Comparison of ENCODE assay signal across 8 cellular contexts in genomic region chr14:60332046-60332399, GRCh38.
A peak's percentile ranks its signal among the peaks of the same experiment; 100 is the strongest.
DNase-seq lines count a peak whose midpoint lies in the region; ATAC-seq and TF ChIP-seq lines count a peak whose summit lies in the region.

No MANE protein-coding gene starts in this region.

- no peak for DNase-seq in cortex of kidney (lab: John Stamatoyannopoulos, UW)
- DNase-seq in left ventricle myocardium superior, result no peak

- intact Hi-C loops in left ventricle myocardium superior (cut with micrococcal nuclease), result no loop called here

- H3K9me3 Mint-ChIP-seq in brain, result peaks cover 2 to 8% (median 4%) of the 10 kb centered on the region in 5 experiments
- H3K9me3 Mint-ChIP-seq in nephron, result no peaks in the 10 kb centered on the region

- no peaks in the 10 kb centered on the region for H3K36me3 Mint-ChIP-seq in brain
- H3K36me3 Mint-ChIP-seq in nephron (ENCODE audit: low read depth), result no peaks in the 10 kb centered on the region

- no peak for ATAC-seq in HG02970 (IDR thresholded peaks at IDR 0.05; ENCODE audit: low FRiP score, unreplicated experiment)
- ATAC-seq in esophagus mucosa, result no peak
- ATAC-seq in left ventricle myocardium superior, result no peak

- H3K4me1 ChIP-seq in BLaER1 treated with 17β-estradiol and CSF1 and Interleukin-3, amounts not matched to agents 10 nM and 100 nM, result peaks cover 16 to 38% (median 21%) of the 10 kb centered on the region in 10 experiments
- peaks cover 9% of the 10 kb centered on the region for H3K4me1 ChIP-seq in KMS-11 (ENCODE audit: low read depth, poor library complexity, severe bottlenecking)

- peak overlapping the region in 3 of 5 experiments; percentile 41 to 76 (median 64) for H3K27ac Mint-ChIP-seq in brain
- H3K27ac Mint-ChIP-seq in nephron, result peak overlapping the region; percentile 31 to 77 (median 53)

- peak overlapping the region in 3 of 11 experiments; percentile 41 to 70 (median 62); a peak in 3 of 22 replicates for H3K9ac ChIP-seq in BLaER1 treated with 17β-estradiol and CSF1 and Interleukin-3, amounts not matched to agents 10 nM and 100 nM
- H3K9ac ChIP-seq in KMS-11, result no peak overlapping the region; the same call in 1 of the 2 replicates

- H3K27ac ChIP-seq in BLaER1 treated with 17β-estradiol and CSF1 and Interleukin-3, amounts not matched to agents 10 nM and 100 nM, result peak overlapping the region in 3 of 11 experiments; percentile 48 to 52 (median 52); a peak in 4 of 22 replicates
- H3K27ac ChIP-seq in KMS-11, result no peak overlapping the region

- H3K9me3 ChIP-seq in BLaER1 treated with 17β-estradiol and CSF1 and Interleukin-3, amounts not matched to agents 10 nM and 100 nM (replicated peaks in 1 of 11), result no peaks in the 10 kb centered on the region

- H3K4me2 ChIP-seq in BLaER1 treated with 17β-estradiol and CSF1 and Interleukin-3, amounts not matched to agents 10 nM and 100 nM, result peak overlapping the region; percentile 79 to 93 (median 82); a peak in 20 of 22 replicates
- H3K4me2 ChIP-seq in KMS-11, result peak overlapping the region; percentile 52

- H3K79me2 ChIP-seq in KMS-11 (ENCODE audit: insufficient read depth, low read depth), result no peaks in the 10 kb centered on the region

- H3K4me1 Mint-ChIP-seq in brain, result peaks cover 24% of the 10 kb centered on the region
- H3K4me1 Mint-ChIP-seq in nephron, result peaks cover 17% of the 10 kb centered on the region

- peaks cover 0 to 20% (median 18%) of the 10 kb centered on the region in 11 experiments; a peak in 16 of 22 replicates for H3K27me3 ChIP-seq in BLaER1 treated with 17β-estradiol and CSF1 and Interleukin-3, amounts not matched to agents 10 nM and 100 nM
- H3K27me3 ChIP-seq in KMS-11 (ENCODE audit: insufficient read depth, low read depth), result no peaks in the 10 kb centered on the region

- no peaks in the 10 kb centered on the region for H4K20me1 ChIP-seq in BLaER1 treated with 17β-estradiol and CSF1 and Interleukin-3, amounts not matched to agents 10 nM and 100 nM
- H4K20me1 ChIP-seq in KMS-11 (ENCODE audit: insufficient read depth), result no peaks in the 10 kb centered on the region

- H3K4me3 Mint-ChIP-seq in brain, result peak overlapping the region in 3 of 5 experiments; percentile 77 to 82 (median 78)
- peak overlapping the region; percentile 81 to 85 (median 85) for H3K4me3 Mint-ChIP-seq in nephron

- peak overlapping the region in 6 of 10 experiments; percentile 26 to 66 (median 48); a peak in 7 of 20 replicates for H3K4me3 ChIP-seq in BLaER1 treated with 17β-estradiol and CSF1 and Interleukin-3, amounts not matched to agents 10 nM and 100 nM
- H3K4me3 ChIP-seq in KMS-11 (IDR thresholded peaks at IDR 0.05; ENCODE audit: insufficient read depth, low read depth, low read length), result no peak overlapping the region

- no peaks in the 10 kb centered on the region for H3K36me3 ChIP-seq in BLaER1 treated with 17β-estradiol and CSF1 and Interleukin-3, amounts not matched to agents 10 nM and 100 nM
- no peaks in the 10 kb centered on the region for H3K36me3 ChIP-seq in KMS-11 (ENCODE audit: insufficient read depth)

- peaks cover 35% of the 10 kb centered on the region for H3K27me3 Mint-ChIP-seq in brain
- H3K27me3 Mint-ChIP-seq in nephron (ENCODE audit: low read depth), result peaks cover 47% of the 10 kb centered on the region

- peak; percentile 65 for TF ChIP-seq CTCF in KMS-11 (conservative IDR thresholded peaks at IDR 0.05; ENCODE audit: low read depth, low read length)
- peak in 1 of 2 experiments; percentile 18 for TF ChIP-seq CTCF in brain (conservative IDR thresholded peaks at IDR 0.05)
- no peak for TF ChIP-seq CTCF in nephron (IDR thresholded peaks at IDR 0.05; ENCODE audit: unreplicated experiment in 3 of 3)

- H2AFZ ChIP-seq in KMS-11 (ENCODE audit: low read depth), result peak overlapping the region; percentile 92
